ENCODE assay signal across 28 cellular contexts in genomic region chr6:123768939-123769338, GRCh38. TPM values are rescaled to one million over a fixed set of nuclear protein-coding genes. Genes with fewer than 3 reads are reported as not detected.
"Had no signal": no experiment of that assay in that cellular context is flagged by ENCODE, and none has a peak within 500 bp of the region (broad histone marks: within the 10 kb centered on the region; RNA-seq: fewer than 3 reads in every experiment).

No MANE protein-coding gene starts in this region.

- H3K4me3 ChIP-seq: coronary artery, esophagus muscularis mucosa, heart right ventricle, lung, right atrium auricular region, smooth muscle cell, stomach, thyroid gland had no signal

- H3K9ac ChIP-seq: parathyroid adenoma had no signal

- H3K27ac ChIP-seq: coronary artery, esophagus muscularis mucosa, heart right ventricle, neutrophil, parathyroid adenoma, right atrium auricular region, stomach, thyroid gland had no signal

- H3K27me3 ChIP-seq: esophagus muscularis mucosa, neutrophil, right atrium auricular region, stomach, thyroid gland had no signal

- DNase-seq: dermis blood vessel endothelial cell; effector memory CD4-positive, alpha-beta T cell; foreskin melanocyte; glutamatergic neuron; heart right ventricle; hippocampal formation; kidney; natural killer cell; stimulated activated CD4-positive, alpha-beta T cell treated with anti-CD3 and anti-CD28 coated beads, Interleukin-12 subunit alpha, Interleukin-12 subunit beta, amount 100 ng/mL, for 4 hours; stimulated activated CD4-positive, alpha-beta T cell treated with anti-CD3 and anti-CD28 coated beads, Interleukin-1b, Interleukin-23, amount 100 ng/mL, for 48 hours; stimulated activated CD4-positive, alpha-beta T cell treated with anti-CD3 and anti-CD28 coated beads, Interleukin-4, amount 100 ng/mL, for 1 hour; stimulated activated CD8-positive, alpha-beta memory T cell treated with anti-CD3 and anti-CD28 coated beads, Interleukin-4, amount 100 ng/mL, for 48 hours; stimulated activated naive CD4-positive, alpha-beta T cell treated with Interleukin-2 at 50 U/mL for 16 hours; stomach; thyroid gland; trophoblast cell had no signal

- H3K9me3 ChIP-seq: esophagus muscularis mucosa, heart right ventricle, neutrophil, right atrium auricular region, stomach, thyroid gland had no signal

- H3K79me2 ChIP-seq: parathyroid adenoma had no signal

- H3K4me2 ChIP-seq: smooth muscle cell had no signal

- H3K36me3 ChIP-seq: esophagus muscularis mucosa, heart right ventricle, neutrophil, right atrium auricular region, stomach, thyroid gland had no signal

- H3K4me1 ChIP-seq: esophagus muscularis mucosa, heart right ventricle, right atrium auricular region, stomach, thyroid gland had no signal

- ATAC-seq: heart right ventricle, left lobe of liver, natural killer cell, sciatic nerve had no signal

- FAIRE-seq: endothelial cell of umbilical vein, kidney had no signal

RNA-seq across cellular contexts. Expression of gene NKAIN2, which starts 34.7 kb away (rescaled TPM):
- total RNA-seq: dermis blood vessel endothelial cell, endothelial cell of umbilical vein, left lobe of liver, mononuclear cell, subcutaneous adipose tissue had no signal
- polyA plus RNA-seq: smooth muscle cell had no signal
